ENCODE assay signal across 10 cellular contexts in genomic region chr22:24834845-24835570, GRCh38. TPM values are rescaled to one million over a fixed set of nuclear protein-coding genes. Genes with fewer than 3 reads are reported as not detected.
DNase-seq lines count a peak whose midpoint lies in the region; ATAC-seq, FAIRE-seq and TF ChIP-seq lines count a peak whose summit lies in the region.
"Had no signal": no experiment of that assay in that cellular context is flagged by ENCODE, and none has a peak within 500 bp of the region (broad histone marks: within the 10 kb centered on the region; RNA-seq: fewer than 3 reads in every experiment).

No MANE protein-coding gene starts in this region.

- H3K4me3 ChIP-seq in neuronal stem cell (ENCODE audit: low read length in 2 of 2), result no peak overlapping the region

- H3K27ac ChIP-seq in VCaP, result no peak overlapping the region
- H3K27ac ChIP-seq in neuronal stem cell (replicated peaks; ENCODE audit: low read length), result no peak overlapping the region

- H3K79me1 ChIP-seq in neuronal stem cell (ENCODE audit: low read depth, low read length), result peaks cover 2% of the 10 kb centered on the region

- FAIRE-seq in D721Med (lab: Jason Lieb, UNC), result no peak
- no peak for FAIRE-seq in GM12892 (lab: Jason Lieb, UNC)

- no peak for TF ChIP-seq POLR2A in GM12892 (IDR thresholded peaks at IDR 0.05; ENCODE audit: low read depth, low read length)

- peaks cover 0 to 6% of the 10 kb centered on the region in 2 donors for H3K4me1 ChIP-seq in neuronal stem cell (ENCODE audit: control insufficient read depth in 2 of 2, insufficient read depth in 1 of 2, low read depth in 1 of 2, low read length in 2 of 2)

- H4K91ac ChIP-seq in neuronal stem cell (ENCODE audit: low read depth, low read length, poor library complexity), result no peak overlapping the region

- H2BK120ac ChIP-seq in neuronal stem cell (ENCODE audit: low read depth, low read length), result no peak overlapping the region

- no peak overlapping the region for H3K4ac ChIP-seq in neuronal stem cell (ENCODE audit: low read length)

- peak; percentile 11 for TF ChIP-seq CTCF in D721Med (IDR thresholded peaks at IDR 0.05; ENCODE audit: insufficient read depth, missing control alignments)
- peak; percentile 66 for TF ChIP-seq CTCF in VCaP (conservative IDR thresholded peaks at IDR 0.05)

- H3K9ac ChIP-seq in neuronal stem cell (ENCODE audit: low read depth, low read length, poor library complexity), result no peak overlapping the region

- no peak overlapping the region for H3K14ac ChIP-seq in neuronal stem cell (ENCODE audit: low read length)

- no peak overlapping the region for H2BK12ac ChIP-seq in neuronal stem cell (ENCODE audit: low read length)

- no peak overlapping the region for H2AK5ac ChIP-seq in neuronal stem cell (ENCODE audit: low read depth, low read length)

- no peak overlapping the region for H4K8ac ChIP-seq in neuronal stem cell (ENCODE audit: low read depth, low read length)

- no peak overlapping the region for H3K23ac ChIP-seq in neuronal stem cell (ENCODE audit: low read depth, low read length, poor library complexity)

- no peak overlapping the region for H2BK15ac ChIP-seq in neuronal stem cell (ENCODE audit: low read length)

- no peak overlapping the region for H2BK5ac ChIP-seq in neuronal stem cell (ENCODE audit: low read length)

- ATAC-seq in GM18511 (IDR thresholded peaks at IDR 0.05; ENCODE audit: unreplicated experiment), result no peak

- no peaks in the 10 kb centered on the region for H3K36me3 ChIP-seq in neuronal stem cell (replicated peaks in 1 of 2; ENCODE audit: control insufficient read depth in 2 of 2, insufficient read depth in 2 of 2, low read length in 2 of 2)

- H3K4me2 ChIP-seq in neuronal stem cell (ENCODE audit: insufficient read depth, low read length, poor library complexity, severe bottlenecking), result no peak overlapping the region

- H3K27me3 ChIP-seq in neuronal stem cell (ENCODE audit: control insufficient read depth in 3 of 3, insufficient read depth in 3 of 3, low read depth in 1 of 3, low read length in 3 of 3), result peaks cover 0 to 35% (median 0%) of the 10 kb centered on the region in 3 experiments

- H3K9me3 ChIP-seq in neuronal stem cell (replicated peaks in 1 of 2; ENCODE audit: control insufficient read depth in 2 of 2, insufficient read depth in 1 of 2, low read depth in 1 of 2, low read length in 2 of 2), result no peaks in the 10 kb centered on the region

- H3K18ac ChIP-seq in neuronal stem cell (ENCODE audit: low read length), result no peak overlapping the region

- no peak overlapping the region for H2AFZ ChIP-seq in neuronal stem cell (ENCODE audit: low read length)

- no peak for DNase-seq in D721Med (ENCODE audit: insufficient read length, low spot score)
- DNase-seq in HuH-7.5 (ENCODE audit: low spot score), result peak; percentile 35
- DNase-seq in kidney tubule cell (ENCODE audit: low spot score), result peak; percentile 23
- no peak for DNase-seq in neuronal stem cell (ENCODE audit: low spot score)
- DNase-seq in GM12892 (ENCODE audit: insufficient read length), result no peak
- DNase-seq in activated effector memory CD4-positive, alpha-beta T cell treated with anti-CD3 and anti-CD28 coated beads, Interleukin-2, amount 50 U/mL, for 16 hours, result no peak
- DNase-seq: activated CD4-positive, CD25-positive, alpha-beta regulatory T cell; cortex of kidney had no signal

- WGBS in neuronal stem cell (ENCODE audit: extremely low coverage in 2 of 2, insufficient read length in 2 of 2, insufficient replicate concordance in 1 of 2), 2 donors, result no CpG with 5 or more reads among the region's 13 CpGs

RNA-seq across cellular contexts. Expression of gene SGSM1, which starts 29.0 kb away (rescaled TPM):
- polyA plus RNA-seq in neuronal stem cell (2013, experiment 1 of 2), result 2.0 TPM
- polyA plus RNA-seq in neuronal stem cell (2013, experiment 2 of 2), result 1.6 TPM
- polyA plus RNA-seq in GM12892 (2012; ENCODE audit: missing spikeins), result not detected

Comparison
In these comparisons a context has a peak if more than half of its experiments do, and no peak if none do; other contexts are left out.
1. DNase-seq: peak in HuH-7.5 (single experiment) and kidney tubule cell (single experiment); none in D721Med (single experiment), neuronal stem cell (single experiment), GM12892 (single experiment) and activated effector memory CD4-positive, alpha-beta T cell treated with anti-CD3 and anti-CD28 coated beads, Interleukin-2, amount 50 U/mL, for 16 hours (single experiment).